Comparison of ENCODE assay signal across 8 cellular contexts in the genomic region with DNA sequence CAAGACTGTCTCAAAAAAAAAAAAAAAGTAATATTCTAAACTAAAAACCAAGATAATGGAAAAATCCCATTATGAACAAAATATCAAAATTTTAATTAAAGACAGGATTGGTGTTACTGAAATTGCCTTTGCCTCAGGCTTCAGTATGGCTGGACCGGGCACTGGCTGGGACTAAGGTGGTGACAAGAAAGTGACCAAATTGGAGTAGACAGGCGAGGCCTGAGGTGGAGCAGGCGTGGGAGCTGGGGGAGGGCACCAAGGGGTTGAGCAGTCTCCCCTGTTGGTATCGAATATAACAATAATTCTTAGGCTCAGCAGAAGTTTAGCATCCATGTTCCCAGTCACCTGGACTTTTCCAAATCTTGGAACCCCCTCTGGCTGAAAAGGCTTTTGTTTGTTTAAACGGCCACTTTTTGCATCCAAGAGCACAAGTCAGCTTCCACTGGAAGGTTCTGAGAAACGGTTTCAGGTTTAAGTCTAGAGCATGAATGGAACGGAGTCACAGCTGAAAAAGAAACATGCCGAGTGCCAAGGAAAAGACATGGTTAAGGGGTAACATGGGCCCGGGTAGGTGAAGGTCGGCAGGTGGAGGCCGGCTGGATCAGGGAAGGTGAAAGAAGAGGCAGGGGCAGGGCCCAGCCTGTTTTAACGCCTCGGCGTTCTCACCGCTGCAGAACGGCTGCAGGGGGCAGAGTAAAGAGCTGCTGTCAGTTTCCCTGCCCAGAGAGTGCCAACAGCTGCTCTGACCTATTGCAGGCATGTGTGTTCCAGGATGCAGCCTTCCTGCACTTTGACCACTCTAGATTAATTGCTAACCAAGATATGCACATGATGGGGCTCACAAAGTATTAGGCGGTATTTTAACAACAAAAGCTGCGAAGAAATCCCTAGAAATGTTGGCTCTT. TPM values are rescaled to one million over a fixed set of nuclear protein-coding genes. Genes with fewer than 3 reads are reported as not detected.
A peak's percentile ranks its signal among the peaks of the same experiment; 100 is the strongest.
DNase-seq lines count a peak whose midpoint lies in the region; ATAC-seq lines count a peak whose summit lies in the region.

No MANE protein-coding gene starts in this region.

- peak overlapping the region; percentile 82 for H3K27ac Mint-ChIP-seq in activated naive CD8-positive, alpha-beta T cell treated with anti-CD3 and anti-CD28 coated beads, Interleukin-2, amount 10 ng/mL, durations not matched to agents 7 days and 5 days

- peak overlapping the region; percentile 84 for H3K4me3 Mint-ChIP-seq in activated naive CD8-positive, alpha-beta T cell treated with anti-CD3 and anti-CD28 coated beads, Interleukin-2, amount 10 ng/mL, durations not matched to agents 7 days and 5 days

- H3K36me3 Mint-ChIP-seq in activated naive CD8-positive, alpha-beta T cell treated with anti-CD3 and anti-CD28 coated beads, Interleukin-2, amount 10 ng/mL, durations not matched to agents 7 days and 5 days, result peaks cover 3% of the 10 kb centered on the region

- POLR2A ChIA-PET in activated naive CD8-positive, alpha-beta T cell treated with anti-CD3 and anti-CD28 coated beads, Interleukin-2, amount 10 ng/mL, durations not matched to agents 7 days and 5 days (lab: Charles Lee), result interaction anchor here (0.7 to 2.4 kb wide), 5 partner anchors 9 to 107 kb away, joined by 3 to 10 read pairs (median 4); a partner anchor contains a TSS

- H3K4me1 ChIP-seq in SJSA1 (replicated peaks), result peaks cover 21% of the 10 kb centered on the region

- H3K36me3 ChIP-seq in SJSA1, result 0 out of 2 replicates have a peak, but pooled peaks cover 2% of the 10 kb centered on the region

- no peaks in the 10 kb centered on the region for H3K9me3 Mint-ChIP-seq in activated naive CD8-positive, alpha-beta T cell treated with anti-CD3 and anti-CD28 coated beads, Interleukin-2, amount 10 ng/mL, durations not matched to agents 7 days and 5 days

- in situ Hi-C loops in G401 (cut with HindIII; ENCODE audit: low sequenced_read_pairs), result no loop called here

- no peak overlapping the region for H3K27ac ChIP-seq in SJSA1

- H3K4me1 Mint-ChIP-seq in activated naive CD8-positive, alpha-beta T cell treated with anti-CD3 and anti-CD28 coated beads, Interleukin-2, amount 10 ng/mL, durations not matched to agents 7 days and 5 days, result peaks cover 28% of the 10 kb centered on the region

- ATAC-seq in GM21423 (IDR thresholded peaks at IDR 0.05; ENCODE audit: unreplicated experiment), result peak; percentile 67
- peak; percentile 68 for ATAC-seq in activated naive CD8-positive, alpha-beta T cell treated with anti-CD3 and anti-CD28 coated beads, Interleukin-2, amount 10 ng/mL, durations not matched to agents 7 days and 5 days (ENCODE audit: low read depth)
- peak; percentile 69 for ATAC-seq in sciatic nerve

- intact Hi-C loops in sciatic nerve (cut with DNase I), result no loop called here

- 0 out of 2 replicates have a peak, but pooled peaks cover 3% of the 10 kb centered on the region for H3K9me3 ChIP-seq in SJSA1 (replicated peaks)

- DNase-seq in DMS53 treated with DMSO at 0.1 percent for 48 hours (lab: John Stamatoyannopoulos, UW; ENCODE audit: unreplicated experiment), result peak; percentile 3
- peak; percentile 54 for DNase-seq in HT1080 (ENCODE audit: low read depth)
- peak in 1 of 2 experiments; percentile 83 for DNase-seq in SJSA1 (ENCODE audit: low read depth in 1 of 2, low spot score in 2 of 2)
- peak; percentile 61 for DNase-seq in activated naive CD8-positive, alpha-beta T cell treated with anti-CD3 and anti-CD28 coated beads, Interleukin-2, amount 10 ng/mL, durations not matched to agents 7 days and 5 days
- peak; percentile 62 to 78 for DNase-seq in hippocampal formation (lab: John Stamatoyannopoulos, UW)
- no peak for DNase-seq in sciatic nerve (ENCODE audit: low spot score)
- no peak for DNase-seq in G401 (ENCODE audit: low spot score)

- H3K27me3 ChIP-seq in SJSA1 (replicated peaks), result peaks cover 11% of the 10 kb centered on the region; the same call in 1 of the 2 replicates

- H3K27me3 Mint-ChIP-seq in activated naive CD8-positive, alpha-beta T cell treated with anti-CD3 and anti-CD28 coated beads, Interleukin-2, amount 10 ng/mL, durations not matched to agents 7 days and 5 days, result no peaks in the 10 kb centered on the region

- peak overlapping the region; percentile 66 for H3K4me3 ChIP-seq in SJSA1

RNA-seq across cellular contexts. Expression of a gene that starts 0.8 kb away (rescaled TPM):
- 0.70 and 0.95 TPM in 2 replicates for total RNA-seq in HT1080 (2014; rRNA removed; shearing (Covaris generic))
- polyA plus RNA-seq in HT1080 (2015; cell fraction: cytosol; rRNA removed), result 2.8 and 2.9 TPM in 2 replicates
- 3.1 and 3.7 TPM in 2 replicates for polyA plus RNA-seq in HT1080 (2015; cell fraction: nucleus; rRNA removed)
- total RNA-seq in SJSA1 (2014; rRNA removed; shearing (Covaris generic)), result 0.16 and 1.5 TPM in 2 replicates
- total RNA-seq in activated naive CD8-positive, alpha-beta T cell treated with anti-CD3 and anti-CD28 coated beads, Interleukin-2, amount 10 ng/mL, durations not matched to agents 7 days and 5 days, result 10 to 100 TPM in 1 of 2 experiments, 1 to 10 TPM in 1; 9.1 to 10.1 TPM
- 7.8 TPM for total RNA-seq in sciatic nerve
- total RNA-seq in G401 (2014; rRNA removed; shearing (Covaris generic)), result 13.4 and 14.1 TPM in 2 replicates

Comparison
In these comparisons a context has a peak if more than half of its experiments do, and no peak if none do; other contexts are left out.
1. DNase-seq: peak in DMS53 treated with DMSO at 0.1 percent for 48 hours (single experiment), HT1080 (single experiment), activated naive CD8-positive, alpha-beta T cell treated with anti-CD3 and anti-CD28 coated beads, Interleukin-2, amount 10 ng/mL, durations not matched to agents 7 days and 5 days (single experiment) and hippocampal formation (2 of 2); none in sciatic nerve (single experiment) and G401 (single experiment).
2. Peak in every context shown above with its lines, with median percentiles within 50 percentile points of each other: ATAC-seq.